In the genomic region with DNA sequence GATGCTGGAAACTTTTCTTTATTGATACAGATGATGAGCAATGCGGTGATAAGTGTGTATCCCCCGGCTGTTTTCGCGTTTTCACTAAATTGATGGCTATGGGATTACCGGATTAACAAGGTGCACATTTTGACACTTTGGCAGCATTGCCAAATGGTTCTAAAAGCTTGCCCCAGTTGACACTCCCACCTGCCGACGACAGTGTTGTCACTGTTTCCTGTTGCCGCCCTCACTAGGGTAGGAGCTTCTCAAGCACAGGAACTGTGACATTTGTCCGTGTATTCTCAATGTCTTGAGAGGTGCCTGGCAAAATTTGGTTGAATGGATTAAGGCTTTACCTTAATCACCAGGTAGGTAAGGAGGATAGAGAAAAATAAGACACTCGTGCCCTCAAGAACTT, we compare ENCODE assay signal across 2 cellular contexts.
TF ChIP-seq lines count a peak whose summit lies in the region.

No MANE protein-coding gene starts in this region.

TF ChIP-seq in liver, 16 proteins besides CTCF, POLR2A, EP300 and RAD21:
- TF ChIP-seq, protein P1, sequence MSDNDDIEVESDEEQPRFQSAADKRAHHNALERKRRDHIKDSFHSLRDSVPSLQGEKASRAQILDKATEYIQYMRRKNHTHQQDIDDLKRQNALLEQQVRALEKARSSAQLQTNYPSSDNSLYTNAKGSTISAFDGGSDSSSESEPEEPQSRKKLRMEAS (IDR thresholded peaks at IDR 0.05): no peak
- TF ChIP-seq SP1 (IDR thresholded peaks at IDR 0.05) (no peak), GABPA (IDR thresholded peaks at IDR 0.05 in 1 of 2, conservative IDR thresholded peaks at IDR 0.05 in 1 of 2) (no peak)

TF ChIP-seq in HepG2, 621 proteins besides CTCF, POLR2A, EP300 and RAD21:
- TF ChIP-seq ATF7 (IDR thresholded peaks at IDR 0.05) (no peak), ATF7 (CRISPR knock-in tag; IDR thresholded peaks at IDR 0.05) (no peak), PRPF4 (IDR thresholded peaks at IDR 0.05; ENCODE audit: low read depth, low read length, poor library complexity, severe bottlenecking) (no peak), NKX3-1 (CRISPR knock-in tag; IDR thresholded peaks at IDR 0.05) (no peak), RBM22 (optimal IDR thresholded peaks at IDR 0.05; ENCODE audit: low read length) (no peak), DPF2 (CRISPR knock-in tag; IDR thresholded peaks at IDR 0.05; ENCODE audit: borderline replicate concordance, low read depth) (no peak), ZBTB8A (CRISPR knock-in tag; IDR thresholded peaks at IDR 0.05; ENCODE audit: borderline replicate concordance, low read depth) (no peak), MAZ (IDR thresholded peaks at IDR 0.05; ENCODE audit: borderline replicate concordance, low read depth, low read length) (no peak), MAZ (CRISPR knock-in tag; IDR thresholded peaks at IDR 0.05; ENCODE audit: low read depth) (no peak)
- TF ChIP-seq, protein P2, sequence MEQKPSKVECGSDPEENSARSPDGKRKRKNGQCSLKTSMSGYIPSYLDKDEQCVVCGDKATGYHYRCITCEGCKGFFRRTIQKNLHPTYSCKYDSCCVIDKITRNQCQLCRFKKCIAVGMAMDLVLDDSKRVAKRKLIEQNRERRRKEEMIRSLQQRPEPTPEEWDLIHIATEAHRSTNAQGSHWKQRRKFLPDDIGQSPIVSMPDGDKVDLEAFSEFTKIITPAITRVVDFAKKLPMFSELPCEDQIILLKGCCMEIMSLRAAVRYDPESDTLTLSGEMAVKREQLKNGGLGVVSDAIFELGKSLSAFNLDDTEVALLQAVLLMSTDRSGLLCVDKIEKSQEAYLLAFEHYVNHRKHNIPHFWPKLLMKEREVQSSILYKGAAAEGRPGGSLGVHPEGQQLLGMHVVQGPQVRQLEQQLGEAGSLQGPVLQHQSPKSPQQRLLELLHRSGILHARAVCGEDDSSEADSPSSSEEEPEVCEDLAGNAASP (CRISPR knock-in tag; IDR thresholded peaks at IDR 0.05; ENCODE audit: borderline replicate concordance): no peak
